14 cellular contexts compared by ENCODE assay signal in the genomic region with DNA sequence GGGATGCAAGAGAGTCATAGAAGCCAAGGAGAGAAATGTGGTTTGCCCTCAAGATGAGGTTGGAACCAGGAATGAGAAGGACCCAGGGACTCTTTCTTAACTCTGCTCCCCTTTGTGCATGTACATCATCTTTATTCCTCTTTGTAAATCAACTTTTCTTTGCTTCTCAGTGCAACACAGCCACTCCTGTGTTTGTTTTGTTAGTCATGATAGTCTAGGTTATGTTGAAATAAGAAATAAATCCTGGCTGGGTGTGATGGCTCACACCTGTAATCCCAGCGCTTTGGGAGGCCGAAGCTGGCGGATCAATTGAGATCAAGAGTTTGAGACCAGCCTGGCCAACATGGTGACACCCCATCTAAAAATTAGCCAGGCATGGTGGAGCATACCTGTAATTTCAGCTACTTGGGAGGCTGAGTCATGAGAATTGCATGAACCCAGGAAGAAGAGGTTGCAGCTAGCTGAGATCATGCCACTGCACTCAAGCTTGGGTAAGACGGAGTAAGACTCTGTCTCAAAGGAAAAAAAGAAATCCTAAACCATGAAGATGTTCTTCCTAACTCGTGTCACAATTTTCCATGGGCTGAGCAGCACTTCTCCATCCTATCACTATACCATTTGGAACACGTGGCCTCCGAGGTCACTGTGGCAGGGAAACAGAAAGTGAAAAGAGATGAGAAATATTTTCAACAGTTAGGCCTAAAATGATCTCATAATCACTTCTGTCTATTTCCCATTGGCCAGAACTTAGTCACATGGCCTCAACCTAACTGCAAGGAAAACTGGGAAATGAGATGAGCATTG.
DNase-seq lines count a peak whose midpoint lies in the region; ATAC-seq and TF ChIP-seq lines count a peak whose summit lies in the region.
"Had no signal": no experiment of that assay in that cellular context is flagged by ENCODE, and none has a peak within 500 bp of the region (broad histone marks: within the 10 kb centered on the region; RNA-seq: fewer than 3 reads in every experiment).

No MANE protein-coding gene starts in this region.

- POLR2A ChIA-PET in AG04450 (lab: Yijun Ruan, JAX), result interaction anchor here (1.0 to 1.9 kb wide), 4 partner anchors 17 to 125 kb away, joined by 3 to 6 read pairs (median 4); no protein-coding TSS in a partner anchor
- POLR2A ChIA-PET in CD4-positive, alpha-beta T cell (lab: Charles Lee), result no interaction called here

- H3K9me3 Mint-ChIP-seq in CD4-positive, alpha-beta T cell, result peaks cover 2% of the 10 kb centered on the region

- H3K27ac ChIP-seq in AG04450 (ENCODE audit: low read depth, low read length) (peak overlapping the region; percentile 90), mesenchymal stem cell (ENCODE audit: low read length, poor library complexity, severe bottlenecking) (peak overlapping the region; percentile 77)
- no peak overlapping the region for H3K27ac ChIP-seq in CD4-positive, alpha-beta T cell (ENCODE audit: low read depth, low read length)
- H3K27ac ChIP-seq: ascending aorta, BLaER1, prostate gland had no signal

- TF ChIP-seq CTCF in AG04450 (IDR thresholded peaks at IDR 0.05; ENCODE audit: low read depth, low read length) (no peak), cardiac fibroblast (IDR thresholded peaks at IDR 0.05; ENCODE audit: low read depth, low read length) (no peak)
- TF ChIP-seq CTCF in CD4-positive, alpha-beta T cell (IDR thresholded peaks at IDR 0.05), result no peak

- H4K91ac ChIP-seq in mesenchymal stem cell (ENCODE audit: low read length), result no peak overlapping the region

- no peak overlapping the region for H3K4me2 ChIP-seq in mesenchymal stem cell (ENCODE audit: low read length, poor library complexity, severe bottlenecking)
- H3K4me2 ChIP-seq: BLaER1 had no signal

- no peak overlapping the region for H2AFZ ChIP-seq in mesenchymal stem cell (ENCODE audit: low read depth, low read length)

- peak overlapping the region in 1 of 2 experiments; percentile 63 for H2BK12ac ChIP-seq in mesenchymal stem cell (ENCODE audit: low read length in 2 of 2)

- H3K79me1 ChIP-seq in mesenchymal stem cell (replicated peaks; ENCODE audit: low read length, poor library complexity, severe bottlenecking), result no peaks in the 10 kb centered on the region

- H3K36me3 Mint-ChIP-seq in CD4-positive, alpha-beta T cell (ENCODE audit: low read depth), result no peaks in the 10 kb centered on the region

- no peak overlapping the region for H3K4me3 ChIP-seq in AG04450 (ENCODE audit: low read depth, low read length)
- H3K4me3 ChIP-seq in cardiac fibroblast (replicated peaks in 1 of 2; ENCODE audit: low read depth in 2 of 2, low read length in 2 of 2), result no peak overlapping the region
- no peak overlapping the region for H3K4me3 ChIP-seq in mesenchymal stem cell (ENCODE audit: insufficient read depth in 1 of 2, low read depth in 1 of 2, low read length in 2 of 2)
- H3K4me3 ChIP-seq: ascending aorta, BLaER1, prostate gland had no signal

- ATAC-seq in GM18868 (IDR thresholded peaks at IDR 0.05; ENCODE audit: unreplicated experiment) (no peak), HG03135 (IDR thresholded peaks at IDR 0.05; ENCODE audit: unreplicated experiment) (no peak)
- no peak for ATAC-seq in CD4-positive, alpha-beta T cell (ENCODE audit: poor library complexity)

- no peaks in the 10 kb centered on the region for H3K4me1 Mint-ChIP-seq in CD4-positive, alpha-beta T cell (ENCODE audit: low read depth)

- H3K14ac ChIP-seq in mesenchymal stem cell (ENCODE audit: low read length in 2 of 2), result no peak overlapping the region

- no peak overlapping the region for H2BK15ac ChIP-seq in mesenchymal stem cell (ENCODE audit: low read depth, poor library complexity, severe bottlenecking)

- peak overlapping the region in 1 of 2 experiments; percentile 15 for H3K18ac ChIP-seq in mesenchymal stem cell (ENCODE audit: low read depth in 1 of 2, low read length in 2 of 2)

- no peak overlapping the region for H2BK120ac ChIP-seq in mesenchymal stem cell (ENCODE audit: low read depth, low read length)

- CTCF ChIA-PET in AG04450 (lab: Charles Lee), result no interaction called here
- CTCF ChIA-PET in CD4-positive, alpha-beta T cell (lab: Charles Lee), result no interaction called here

- H3K27me3 ChIP-seq in AG04450 (ENCODE audit: control insufficient read depth, insufficient read depth, low read length) (no peaks in the 10 kb centered on the region), mesenchymal stem cell (ENCODE audit: control insufficient read depth in 1 of 2, insufficient read depth in 1 of 2, low read length in 2 of 2) (no peaks in the 10 kb centered on the region)
- H3K27me3 ChIP-seq in CD4-positive, alpha-beta T cell (ENCODE audit: control insufficient read depth, insufficient read depth, low read length), result no peaks in the 10 kb centered on the region
- H3K27me3 ChIP-seq: ascending aorta, BLaER1 had no signal

- H3K4me1 ChIP-seq in mesenchymal stem cell (ENCODE audit: control insufficient read depth, insufficient read depth, low read depth, low read length), result peaks cover 4% of the 10 kb centered on the region
- H3K4me1 ChIP-seq: ascending aorta, BLaER1, prostate gland had no signal

- H3K4me3 Mint-ChIP-seq in CD4-positive, alpha-beta T cell, result no peak overlapping the region

- peak overlapping the region; percentile 8 for H2BK5ac ChIP-seq in mesenchymal stem cell (ENCODE audit: low read depth, low read length, poor library complexity, severe bottlenecking)

- peak overlapping the region; percentile 76 for H3K9ac ChIP-seq in mesenchymal stem cell (ENCODE audit: low read length)
- H3K9ac ChIP-seq: BLaER1 had no signal

- H4K8ac ChIP-seq in mesenchymal stem cell (ENCODE audit: low read length), result peak overlapping the region; percentile 37

- H3K27me3 Mint-ChIP-seq in CD4-positive, alpha-beta T cell, result peaks cover 13% of the 10 kb centered on the region

- H3K23ac ChIP-seq in mesenchymal stem cell (ENCODE audit: low read length in 2 of 2), result no peak overlapping the region

- no peaks in the 10 kb centered on the region for H3K36me3 ChIP-seq in mesenchymal stem cell (ENCODE audit: control insufficient read depth in 1 of 2, insufficient read depth in 2 of 2, low read depth in 1 of 2, low read length in 2 of 2)
- H3K36me3 ChIP-seq: ascending aorta, BLaER1, prostate gland had no signal

- no peaks in the 10 kb centered on the region for H3K9me3 ChIP-seq in AG04450 (ENCODE audit: control insufficient read depth, insufficient read depth, low read length)
- H3K9me3 ChIP-seq in mesenchymal stem cell (ENCODE audit: control insufficient read depth, low read length), result no peaks in the 10 kb centered on the region
- H3K9me3 ChIP-seq in CD4-positive, alpha-beta T cell (ENCODE audit: control insufficient read depth, low read length), result no peaks in the 10 kb centered on the region
- H3K9me3 ChIP-seq: ascending aorta, BLaER1, prostate gland had no signal

- peak; percentile 33 for DNase-seq in AG04450 (ENCODE audit: low read depth, low spot score)
- peak; percentile 87 for DNase-seq in M059J (ENCODE audit: low read depth)
- DNase-seq in cardiac fibroblast (ENCODE audit: low read depth in 2 of 2), result peak; percentile 46 to 91
- peak; percentile 82 for DNase-seq in mesenchymal stem cell
- no peak for DNase-seq in superior temporal gyrus (ENCODE audit: extremely low spot score)
- DNase-seq in CD4-positive, alpha-beta T cell, result no peak
- DNase-seq: activated CD4-positive, alpha-beta T cell treated with anti-CD3 and anti-CD28 coated beads, Interleukin-2, amount 50 U/mL, for 4 hours; NCI-H2029 treated with DMSO at 0.1 percent for 48 hours; SIG-M5 had no signal

- peak overlapping the region; percentile 20 for H2AK5ac ChIP-seq in mesenchymal stem cell (ENCODE audit: low read length, severe bottlenecking)

- no peak overlapping the region for H3K27ac Mint-ChIP-seq in CD4-positive, alpha-beta T cell

- H3K4ac ChIP-seq in mesenchymal stem cell (ENCODE audit: low read depth in 1 of 2, low read length in 2 of 2), result no peak overlapping the region

- intact Hi-C loops in CD4-positive, alpha-beta T cell (cut with DNase I, micrococcal nuclease), result no loop called here

- 67% methylated on average over 4 of the region's 7 CpGs for WGBS in mesenchymal stem cell

Comparison
In these comparisons a context has a peak if more than half of its experiments do, and no peak if none do; other contexts are left out.
1. DNase-seq: peak in AG04450 (single experiment), M059J (single experiment), cardiac fibroblast (2 of 2) and mesenchymal stem cell (single experiment); none in superior temporal gyrus (single experiment) and CD4-positive, alpha-beta T cell (0 of 10).